ENCODE assay signal across 19 cellular contexts in the genomic region with DNA sequence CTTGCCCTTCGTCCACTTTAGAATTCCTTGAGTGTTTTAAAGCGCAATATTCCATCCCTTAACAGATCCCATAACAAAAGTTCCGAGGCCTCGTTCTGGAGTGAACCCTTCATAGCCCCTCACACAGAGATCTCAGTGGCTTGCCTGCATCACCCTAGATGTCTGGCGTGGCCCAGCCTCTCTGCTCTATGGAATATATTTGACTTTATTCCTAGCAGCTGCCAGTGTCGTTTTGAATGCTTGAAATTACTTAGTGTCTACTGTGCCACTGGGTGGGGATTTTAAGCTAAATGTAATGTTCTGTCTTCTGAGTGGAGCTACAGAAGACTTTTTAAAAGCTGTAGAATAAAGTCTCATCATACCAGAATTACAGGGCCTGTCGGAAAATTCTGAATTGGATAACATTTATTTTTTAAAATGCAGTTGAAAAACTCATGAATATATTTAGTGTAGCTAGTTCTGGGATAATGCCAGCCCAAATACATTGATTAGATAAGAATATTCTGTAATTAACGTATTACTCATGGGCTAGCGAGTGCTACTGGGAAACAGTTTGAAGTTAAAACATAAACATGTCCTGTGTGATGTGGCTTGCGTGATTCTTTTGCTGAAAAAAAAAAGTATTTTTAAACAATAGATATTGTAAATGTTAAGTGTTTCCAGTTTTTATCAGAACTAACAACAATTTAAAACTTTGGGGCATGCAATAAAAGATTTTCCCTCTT.
DNase-seq lines count a peak whose midpoint lies in the region; ATAC-seq, FAIRE-seq and TF ChIP-seq lines count a peak whose summit lies in the region.
"Had no signal": no experiment of that assay in that cellular context is flagged by ENCODE, and none has a peak within 500 bp of the region (broad histone marks: within the 10 kb centered on the region; RNA-seq: fewer than 3 reads in every experiment).

No MANE protein-coding gene starts in this region.

- no peak overlapping the region for H2BK12ac ChIP-seq in H9 (ENCODE audit: insufficient read length, low read depth, low read length)

- no peak for DNase-seq in H9
- DNase-seq in astrocyte (ENCODE audit: low read depth): no peak
- no peak for DNase-seq in left lobe of liver (ENCODE audit: low spot score)
- DNase-seq in G401 (ENCODE audit: low spot score): no peak
- DNase-seq in GM19239 (ENCODE audit: insufficient read length, low spot score): no peak
- no peak for DNase-seq in CD8-positive, alpha-beta T cell
- no peak for DNase-seq in stimulated activated CD4-positive, alpha-beta T cell treated with anti-CD3 and anti-CD28 coated beads, Interleukin-15, amount 100 ng/mL, for 24 hours
- DNase-seq: activated CD4-positive, alpha-beta memory T cell treated with anti-CD3 and anti-CD28 coated beads, Interleukin-2, amount 10 ng/mL, durations not matched to agents 7 days and 5 days; AML-193; GF-D8; left lung; Peyer's patch; SW 1271 had no signal

- no peak overlapping the region for H3K14ac ChIP-seq in H9 (ENCODE audit: insufficient read depth, low read length)

- H2BK120ac ChIP-seq in H9 (ENCODE audit: low read depth, low read length, poor library complexity, severe bottlenecking): no peak overlapping the region

- H4K91ac ChIP-seq in H9 (ENCODE audit: insufficient read length, low read depth, low read length): no peak overlapping the region

- POLR2A ChIA-PET in CD8-positive, alpha-beta T cell (lab: Charles Lee): no interaction called here

- H2AK5ac ChIP-seq in H9 (ENCODE audit: insufficient read length, low read length): no peak overlapping the region

- H3K23me2 ChIP-seq in H9 (ENCODE audit: insufficient read length, low read depth, low read length, poor library complexity, severe bottlenecking): no peaks in the 10 kb centered on the region

- H3K36me3 Mint-ChIP-seq in H9 (ENCODE audit: insufficient read depth in 1 of 3, low read depth in 3 of 3) (0 out of 7 replicates have a peak, but pooled peaks cover 0 to 2% (median 0%) of the 10 kb centered on the region in 3 experiments), astrocyte (ENCODE audit: low read depth, unreplicated experiment) (peaks cover 8% of the 10 kb centered on the region)
- peaks cover 33% of the 10 kb centered on the region for H3K36me3 Mint-ChIP-seq in CD8-positive, alpha-beta T cell

- H4K20me1 ChIP-seq in H9 (ENCODE audit: control insufficient read depth, insufficient read depth, insufficient read length) (no peaks in the 10 kb centered on the region), astrocyte (ENCODE audit: insufficient read depth, low read length) (peaks cover 19% of the 10 kb centered on the region)

- in situ Hi-C loops in G401 (cut with HindIII; ENCODE audit: low sequenced_read_pairs): no loop called here

- H3K4me2 ChIP-seq in H9 (ENCODE audit: insufficient read depth, insufficient read length, low read length): no peak overlapping the region
- H3K4me2 ChIP-seq in astrocyte (ENCODE audit: low read length): no peak overlapping the region

- H3K4ac ChIP-seq in H9 (ENCODE audit: low read depth, low read length): no peak overlapping the region

- no peak overlapping the region for H3K9ac ChIP-seq in H9 (ENCODE audit: extremely low read depth, insufficient read length, low read length)
- no peak overlapping the region for H3K9ac ChIP-seq in astrocyte (ENCODE audit: low read length)
- no peak overlapping the region for H3K9ac ChIP-seq in rectal smooth muscle tissue (ENCODE audit: low read length)

- H3K4me3 Mint-ChIP-seq in H9 (no peak overlapping the region), astrocyte (ENCODE audit: unreplicated experiment) (peak overlapping the region; percentile 52)
- H3K4me3 Mint-ChIP-seq in CD8-positive, alpha-beta T cell: no peak overlapping the region
- H3K4me3 Mint-ChIP-seq: activated CD4-positive, alpha-beta memory T cell treated with anti-CD3 and anti-CD28 coated beads, Interleukin-2, amount 10 ng/mL, durations not matched to agents 7 days and 5 days; activated T-helper 17 cell treated with anti-CD3 and anti-CD28 coated beads, Interleukin-2, amount 50 U/mL, for 72 hours; IgD-negative memory B cell; stimulated activated memory B cell treated with anti-CD40 and anti-IgM and Interleukin-4, amounts not matched to agents 10 μg/mL and 1 μg/mL and 100 μg/mL, for 72 hours had no signal

- no peaks in the 10 kb centered on the region for H3K79me1 ChIP-seq in H9 (ENCODE audit: insufficient read depth, low read depth, low read length, poor library complexity, severe bottlenecking)

- H2BK20ac ChIP-seq in H9 (ENCODE audit: low read depth, low read length, poor library complexity, severe bottlenecking): no peak overlapping the region

- H3K27ac ChIP-seq in H9 (ENCODE audit: insufficient read length, low read depth, low read length) (no peak overlapping the region), astrocyte (ENCODE audit: low read depth, low read length) (no peak overlapping the region), rectal smooth muscle tissue (ENCODE audit: low read depth, low read length) (peak overlapping the region; percentile 18)
- H3K27ac ChIP-seq in CD8-positive, alpha-beta T cell (ENCODE audit: low read depth, low read length): no peak overlapping the region
- H3K27ac ChIP-seq: neutrophil had no signal

- no peak overlapping the region for H2BK5ac ChIP-seq in H9 (ENCODE audit: insufficient read length, low read length)

- H3K79me2 ChIP-seq in H9 (ENCODE audit: insufficient read depth, low read length): no peaks in the 10 kb centered on the region
- peaks cover 5% of the 10 kb centered on the region for H3K79me2 ChIP-seq in astrocyte (ENCODE audit: insufficient read depth, low read length)

- intact Hi-C loops in CD8-positive, alpha-beta T cell (cut with DNase I, micrococcal nuclease): no loop called here

- CTCF ChIA-PET in CD8-positive, alpha-beta T cell (lab: Charles Lee): interaction anchor here (3.7 kb wide), 1 partner anchor 133 kb away, joined by 16 read pairs; no protein-coding TSS in a partner anchor

- H3K9me3 Mint-ChIP-seq in H9: no peaks in the 10 kb centered on the region
- no peaks in the 10 kb centered on the region for H3K9me3 Mint-ChIP-seq in astrocyte (ENCODE audit: unreplicated experiment)
- H3K9me3 Mint-ChIP-seq in CD8-positive, alpha-beta T cell: no peaks in the 10 kb centered on the region
- H3K9me3 Mint-ChIP-seq: activated CD4-positive, alpha-beta memory T cell treated with anti-CD3 and anti-CD28 coated beads, Interleukin-2, amount 10 ng/mL, durations not matched to agents 7 days and 5 days; activated T-helper 17 cell treated with anti-CD3 and anti-CD28 coated beads, Interleukin-2, amount 50 U/mL, for 72 hours; IgD-negative memory B cell; stimulated activated memory B cell treated with anti-CD40 and anti-IgM and Interleukin-4, amounts not matched to agents 10 μg/mL and 1 μg/mL and 100 μg/mL, for 72 hours had no signal

- TF ChIP-seq CTCF in H9 (conservative IDR thresholded peaks at IDR 0.05) (no peak), astrocyte (IDR thresholded peaks at IDR 0.05; ENCODE audit: insufficient read depth, low read depth, low read length) (no peak)
- TF ChIP-seq CTCF in CD8-positive, alpha-beta T cell (IDR thresholded peaks at IDR 0.05): no peak

- H3K4me1 Mint-ChIP-seq in H9 (peaks cover 40 to 52% of the 10 kb centered on the region in 2 experiments), astrocyte (ENCODE audit: low read depth, unreplicated experiment) (peaks cover 36% of the 10 kb centered on the region)
- peaks cover 9% of the 10 kb centered on the region for H3K4me1 Mint-ChIP-seq in CD8-positive, alpha-beta T cell (ENCODE audit: low read depth)

- no peak overlapping the region for H4K8ac ChIP-seq in H9 (replicated peaks; ENCODE audit: insufficient read length, low read depth, low read length)

- H3K27me3 Mint-ChIP-seq in H9 (ENCODE audit: low read depth) (no peaks in the 10 kb centered on the region), astrocyte (ENCODE audit: low read depth, unreplicated experiment) (no peaks in the 10 kb centered on the region)
- no peaks in the 10 kb centered on the region for H3K27me3 Mint-ChIP-seq in CD8-positive, alpha-beta T cell (ENCODE audit: low read depth)
- H3K27me3 Mint-ChIP-seq: activated CD4-positive, alpha-beta memory T cell treated with anti-CD3 and anti-CD28 coated beads, Interleukin-2, amount 10 ng/mL, durations not matched to agents 7 days and 5 days; activated T-helper 17 cell treated with anti-CD3 and anti-CD28 coated beads, Interleukin-2, amount 50 U/mL, for 72 hours; IgD-negative memory B cell; stimulated activated memory B cell treated with anti-CD40 and anti-IgM and Interleukin-4, amounts not matched to agents 10 μg/mL and 1 μg/mL and 100 μg/mL, for 72 hours had no signal

- no peak overlapping the region for H3K23ac ChIP-seq in H9 (ENCODE audit: insufficient read length, low read depth, low read length)

- H3K27ac Mint-ChIP-seq in H9 (peak overlapping the region; percentile 29 to 85 (median 45)), astrocyte (ENCODE audit: unreplicated experiment) (peak overlapping the region; percentile 59)
- H3K27ac Mint-ChIP-seq in CD8-positive, alpha-beta T cell: no peak overlapping the region
- H3K27ac Mint-ChIP-seq: activated CD4-positive, alpha-beta memory T cell treated with anti-CD3 and anti-CD28 coated beads, Interleukin-2, amount 10 ng/mL, durations not matched to agents 7 days and 5 days; activated T-helper 17 cell treated with anti-CD3 and anti-CD28 coated beads, Interleukin-2, amount 50 U/mL, for 72 hours had no signal

- no peak overlapping the region for H3T11ph ChIP-seq in H9 (ENCODE audit: low read length)

- no peak overlapping the region for H3K18ac ChIP-seq in H9 (ENCODE audit: insufficient read length, low read depth, low read length)

- FAIRE-seq in astrocyte (lab: Jason Lieb, UNC): no peak
- no peak for FAIRE-seq in GM19239 (lab: Jason Lieb, UNC)

- no peak overlapping the region for H3K56ac ChIP-seq in H9 (ENCODE audit: insufficient read length, low read depth, low read length)

- no peaks in the 10 kb centered on the region for H3K9me3 ChIP-seq in H9 (ENCODE audit: control insufficient read depth, low read depth, low read length)
- no peaks in the 10 kb centered on the region for H3K9me3 ChIP-seq in astrocyte (ENCODE audit: insufficient read depth, low read depth, low read length)
- no peaks in the 10 kb centered on the region for H3K9me3 ChIP-seq in CD8-positive, alpha-beta T cell (ENCODE audit: low read length)
- H3K9me3 ChIP-seq: HAP-1, left lung, neutrophil, Peyer's patch had no signal

- no peak overlapping the region for H4K5ac ChIP-seq in H9 (ENCODE audit: insufficient read length, low read depth, low read length)

- no peak overlapping the region for H3K4me3 ChIP-seq in astrocyte (ENCODE audit: insufficient read depth, low read depth, low read length)
- no peak overlapping the region for H3K4me3 ChIP-seq in rectal smooth muscle tissue (ENCODE audit: low read length)
- no peak overlapping the region for H3K4me3 ChIP-seq in CD8-positive, alpha-beta T cell (ENCODE audit: low read depth, low read length)
- H3K4me3 ChIP-seq: HAP-1, left lung, Peyer's patch had no signal

- no CpG with 5 or more reads among the region's 10 CpGs for WGBS in H9 (ENCODE audit: extremely low coverage, insufficient read length, low lambda C conversion rate)

- H3K36me3 ChIP-seq in astrocyte (ENCODE audit: insufficient read depth, low read length) (peaks cover 4% of the 10 kb centered on the region), rectal smooth muscle tissue (ENCODE audit: control insufficient read depth, insufficient read depth, low read length) (no peaks in the 10 kb centered on the region)
- no peaks in the 10 kb centered on the region for H3K36me3 ChIP-seq in CD8-positive, alpha-beta T cell (ENCODE audit: insufficient read depth, low read length)
- H3K36me3 ChIP-seq: HAP-1, neutrophil, Peyer's patch had no signal

- no peak overlapping the region for H2AFZ ChIP-seq in H9 (ENCODE audit: low read length)
- no peak overlapping the region for H2AFZ ChIP-seq in astrocyte (ENCODE audit: low read depth, low read length)

- no peaks in the 10 kb centered on the region; the same call in 1 of the 2 replicates for H3K4me1 ChIP-seq in H9 (ENCODE audit: insufficient read depth, low read length)
- H3K4me1 ChIP-seq in astrocyte (ENCODE audit: insufficient read depth, low read length): no peaks in the 10 kb centered on the region
- peaks cover 6% of the 10 kb centered on the region for H3K4me1 ChIP-seq in rectal smooth muscle tissue (ENCODE audit: control insufficient read depth, insufficient read depth, low read length)
- H3K4me1 ChIP-seq in CD8-positive, alpha-beta T cell (ENCODE audit: insufficient read depth, low read length): peaks cover 10% of the 10 kb centered on the region

- peak; percentile 17 for ATAC-seq in left lobe of liver
- ATAC-seq in CD8-positive, alpha-beta T cell: no peak
- ATAC-seq: activated T-helper 17 cell treated with anti-CD3 and anti-CD28 coated beads, Interleukin-2, amount 50 U/mL, for 72 hours; left lung; stimulated activated memory B cell treated with anti-CD40 and anti-IgM and Interleukin-4, amounts not matched to agents 10 μg/mL and 1 μg/mL and 100 μg/mL, for 72 hours had no signal

- H2BK15ac ChIP-seq in H9 (ENCODE audit: low read depth, low read length): no peak overlapping the region

- H3K27me3 ChIP-seq in H9 (ENCODE audit: insufficient read depth, low read length) (no peaks in the 10 kb centered on the region), astrocyte (ENCODE audit: insufficient read depth, low read length) (no peaks in the 10 kb centered on the region), rectal smooth muscle tissue (ENCODE audit: control insufficient read depth, insufficient read depth, low read length) (no peaks in the 10 kb centered on the region)
- no peaks in the 10 kb centered on the region for H3K27me3 ChIP-seq in CD8-positive, alpha-beta T cell (ENCODE audit: insufficient read depth, low read length)
- H3K27me3 ChIP-seq: left lung, neutrophil, Peyer's patch had no signal
